8 cellular contexts compared by ENCODE assay signal in the genomic region with DNA sequence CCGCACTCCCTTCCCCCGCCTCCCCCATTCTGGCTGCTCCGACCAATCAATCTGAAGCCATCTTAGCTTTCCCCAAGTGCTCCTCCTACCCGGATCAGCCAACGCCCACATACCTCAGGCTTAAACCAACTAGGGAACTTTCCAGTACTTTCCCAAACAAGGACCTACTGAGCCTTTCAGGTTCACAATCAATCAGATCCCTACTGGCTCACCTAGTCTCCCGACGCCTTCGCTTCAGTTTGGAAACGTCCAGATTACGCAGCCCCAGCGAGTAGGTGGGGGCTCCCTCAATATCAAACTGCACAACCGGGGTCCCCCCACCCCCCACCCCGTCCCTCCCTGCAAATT. TPM values are rescaled to one million over a fixed set of nuclear protein-coding genes. Genes with fewer than 3 reads are reported as not detected.
A peak's percentile ranks its signal among the peaks of the same experiment; 100 is the strongest.
DNase-seq lines count a peak whose midpoint lies in the region; ATAC-seq and TF ChIP-seq lines count a peak whose summit lies in the region.

No MANE protein-coding gene starts in this region.

- no peaks in the 10 kb centered on the region for H3K9me3 Mint-ChIP-seq in stimulated activated naive B cell treated with anti-CD40 and anti-IgM and Interleukin-4, amounts not matched to agents 10 μg/mL and 1 μg/mL and 100 μg/mL, for 72 hours

- H2AFZ ChIP-seq in OCI-LY3 (ENCODE audit: low read depth, low read length), result no peak overlapping the region; the same call in 1 of the 2 replicates

- TF ChIP-seq CTCF in OCI-LY3 (IDR thresholded peaks at IDR 0.05; ENCODE audit: low read depth, low read length) (no peak), esophagus squamous epithelium (IDR thresholded peaks at IDR 0.05) (no peak)

- peaks cover 2 to 11% of the 10 kb centered on the region in 2 donors for H3K36me3 Mint-ChIP-seq in stimulated activated naive B cell treated with anti-CD40 and anti-IgM and Interleukin-4, amounts not matched to agents 10 μg/mL and 1 μg/mL and 100 μg/mL, for 72 hours

- H3K27me3 ChIP-seq in OCI-LY3 (ENCODE audit: low read depth, low read length) (no peaks in the 10 kb centered on the region), esophagus squamous epithelium (no peaks in the 10 kb centered on the region)

- no peak overlapping the region for H3K27ac ChIP-seq in OCI-LY3 (ENCODE audit: low read length)
- peak overlapping the region; percentile 91 to 99 (median 97) for H3K27ac ChIP-seq in esophagus squamous epithelium

- H3K9ac ChIP-seq in OCI-LY3 (ENCODE audit: low read length), result no peak overlapping the region

- H3K79me2 ChIP-seq in OCI-LY3 (ENCODE audit: low read length), result no peaks in the 10 kb centered on the region

- peaks cover 16% of the 10 kb centered on the region for H3K4me1 ChIP-seq in OCI-LY3 (ENCODE audit: low read length)
- H3K4me1 ChIP-seq in esophagus squamous epithelium, result peaks cover 22 to 48% (median 26%) of the 10 kb centered on the region in 3 donors

- H3K4me3 ChIP-seq in OCI-LY3 (ENCODE audit: low read length), result 0 out of 2 replicates have a peak overlapping the region, but pooled peaks have one; percentile 18
- H3K4me3 ChIP-seq in esophagus squamous epithelium, result peak overlapping the region; percentile 50 to 84 (median 64)

- no peaks in the 10 kb centered on the region for H3K9me3 ChIP-seq in OCI-LY3 (ENCODE audit: insufficient read depth, low read length)
- H3K9me3 ChIP-seq in esophagus squamous epithelium, result no peaks in the 10 kb centered on the region

- TF ChIP-seq POLR2A in esophagus squamous epithelium (IDR thresholded peaks at IDR 0.05), result peak in 3 of 4 donors; percentile 17 to 28 (median 26)

- H3K4me2 ChIP-seq in OCI-LY3 (ENCODE audit: low read length), result peak overlapping the region; percentile 26

- H3K4me3 Mint-ChIP-seq in stimulated activated naive B cell treated with anti-CD40 and anti-IgM and Interleukin-4, amounts not matched to agents 10 μg/mL and 1 μg/mL and 100 μg/mL, for 72 hours, result peak overlapping the region; percentile 96 to 99

- intact Hi-C loops in esophagus squamous epithelium (cut with DNase I), result no loop called here

- WGBS in esophagus squamous epithelium, 2 donors, result 0 to 1% methylated on average over 5 to 9 of the region's 13 CpGs

- no peaks in the 10 kb centered on the region for H4K20me1 ChIP-seq in OCI-LY3 (ENCODE audit: insufficient read depth, low read length)

- no peaks in the 10 kb centered on the region for H3K27me3 Mint-ChIP-seq in stimulated activated naive B cell treated with anti-CD40 and anti-IgM and Interleukin-4, amounts not matched to agents 10 μg/mL and 1 μg/mL and 100 μg/mL, for 72 hours

- H3K36me3 ChIP-seq in OCI-LY3 (replicated peaks; ENCODE audit: low read depth, low read length), result no peaks in the 10 kb centered on the region
- no peaks in the 10 kb centered on the region for H3K36me3 ChIP-seq in esophagus squamous epithelium

- peaks cover 23 to 33% of the 10 kb centered on the region in 2 donors for H3K4me1 Mint-ChIP-seq in stimulated activated naive B cell treated with anti-CD40 and anti-IgM and Interleukin-4, amounts not matched to agents 10 μg/mL and 1 μg/mL and 100 μg/mL, for 72 hours

- peak overlapping the region; percentile 97 for H3K27ac Mint-ChIP-seq in stimulated activated naive B cell treated with anti-CD40 and anti-IgM and Interleukin-4, amounts not matched to agents 10 μg/mL and 1 μg/mL and 100 μg/mL, for 72 hours

- ATAC-seq in stimulated activated naive B cell treated with anti-CD40 and anti-IgM and Interleukin-4, amounts not matched to agents 10 μg/mL and 1 μg/mL and 100 μg/mL, for 72 hours (replicated peaks), result peak; percentile 68 to 69
- no peak for ATAC-seq in GM19035 (IDR thresholded peaks at IDR 0.05; ENCODE audit: unreplicated experiment)

- peak; percentile 87 for DNase-seq in DMS 273 treated with DMSO at 0.1 percent for 48 hours (lab: John Stamatoyannopoulos, UW)
- peak; percentile 92 for DNase-seq in HS-5 (ENCODE audit: low read depth)
- DNase-seq in activated T-helper 1 cell treated with anti-CD3 and anti-CD28 coated beads, Interleukin-2, amount 50 U/mL, for 16 hours (ENCODE audit: low read depth in 1 of 2, low spot score in 1 of 2), result peak; percentile 42 to 54
- peak; percentile 45 for DNase-seq in esophagus squamous epithelium (lab: John Stamatoyannopoulos, UW)
- peak; percentile 84 for DNase-seq in middle frontal gyrus (ENCODE audit: extremely low spot score, low spot score)
- peak; percentile 57 for DNase-seq in stimulated activated naive B cell treated with anti-CD40 and anti-IgM and Interleukin-4, amounts not matched to agents 10 μg/mL and 1 μg/mL and 100 μg/mL, for 72 hours

RNA-seq across cellular contexts. Expression of a gene that starts 0.4 kb away (rescaled TPM):
- under 1 TPM; 0.35 to 0.97 (median 0.57) TPM for total RNA-seq in esophagus squamous epithelium

RNA-seq across cellular contexts. Expression of a gene that starts 0.7 kb away (rescaled TPM):
- total RNA-seq in esophagus squamous epithelium, result 100 to 1,000 TPM; 158 to 362 (median 223) TPM

RNA-seq across cellular contexts. Expression of a gene that starts 7.9 kb away (rescaled TPM):
- total RNA-seq in esophagus squamous epithelium, result 10 to 100 TPM; 27.1 to 70.8 (median 36.6) TPM

RNA-seq across cellular contexts. Expression of a gene that starts 12.9 kb away (rescaled TPM):
- 100 to 1,000 TPM; 209 to 553 (median 252) TPM for total RNA-seq in esophagus squamous epithelium

RNA-seq across cellular contexts. Expression of a gene that starts 19.1 kb away (rescaled TPM):
- total RNA-seq in esophagus squamous epithelium, result 10 to 100 TPM; 35.0 to 72.3 (median 45.5) TPM
